In genomic region chr19:28581468-28581770, GRCh38 we compare ENCODE assay signal across 16 cellular contexts.
DNase-seq lines count a peak whose midpoint lies in the region; TF ChIP-seq lines count a peak whose summit lies in the region.
"Had no signal": no experiment of that assay in that cellular context is flagged by ENCODE, and none has a peak within 500 bp of the region (broad histone marks: within the 10 kb centered on the region; RNA-seq: fewer than 3 reads in every experiment).

No MANE protein-coding gene starts in this region.

- 61% methylated on average over 4 of the region's 4 CpGs for WGBS in HUES64

- no peaks in the 10 kb centered on the region for H3K9me3 Mint-ChIP-seq in T-helper 1 cell treated with Interleukin-12 subunit alpha and Interleukin-12 subunit beta and Interleukin-4 antibody, amounts not matched to agents 30 μg/mL and 1 μg/mL, for 36 hours
- no peaks in the 10 kb centered on the region for H3K9me3 Mint-ChIP-seq in nephron progenitor cell

- H3K36me3 ChIP-seq in HUES64 (ENCODE audit: insufficient read depth, low read length), result no peaks in the 10 kb centered on the region
- H3K36me3 ChIP-seq: BLaER1 treated with 17β-estradiol and CSF1 and Interleukin-3, amounts not matched to agents 10 nM and 100 nM had no signal

- H3K4me1 Mint-ChIP-seq in T-helper 1 cell treated with Interleukin-12 subunit alpha and Interleukin-12 subunit beta and Interleukin-4 antibody, amounts not matched to agents 30 μg/mL and 1 μg/mL, for 36 hours (ENCODE audit: low read depth), result no peaks in the 10 kb centered on the region
- H3K4me1 Mint-ChIP-seq in nephron progenitor cell, result peaks cover 76% of the 10 kb centered on the region
- H3K4me1 Mint-ChIP-seq: CD4-positive, CD25-positive, alpha-beta regulatory T cell had no signal

- H3K36me3 Mint-ChIP-seq in T-helper 1 cell treated with Interleukin-12 subunit alpha and Interleukin-12 subunit beta and Interleukin-4 antibody, amounts not matched to agents 30 μg/mL and 1 μg/mL, for 36 hours (ENCODE audit: low read depth), result no peaks in the 10 kb centered on the region
- H3K36me3 Mint-ChIP-seq in nephron progenitor cell (ENCODE audit: low read depth), result no peaks in the 10 kb centered on the region
- H3K36me3 Mint-ChIP-seq: CD4-positive, CD25-positive, alpha-beta regulatory T cell had no signal

- H3K4me3 ChIP-seq in HUES64 (ENCODE audit: low read length), result no peak overlapping the region
- H3K4me3 ChIP-seq: BLaER1 treated with 17β-estradiol and CSF1 and Interleukin-3, amounts not matched to agents 10 nM and 100 nM; GM12878 had no signal

- DNase-seq in T-helper 1 cell (no peak), iPS DF 4.7 (ENCODE audit: extremely low read depth, low spot score) (peak; percentile 25), dermis blood vessel endothelial cell (no peak), nephron progenitor cell (no peak), NCI-H187 (lab: John Stamatoyannopoulos, UW) (no peak)
- DNase-seq: 8988T; Calu3; CD4-positive, CD25-positive, alpha-beta regulatory T cell; DMS 273 treated with DMSO at 0.1 percent for 48 hours; GOT3; HCEC 1CT; IMR-90 had no signal

- H3K4me3 Mint-ChIP-seq in T-helper 1 cell treated with Interleukin-12 subunit alpha and Interleukin-12 subunit beta and Interleukin-4 antibody, amounts not matched to agents 30 μg/mL and 1 μg/mL, for 36 hours, result no peak overlapping the region
- no peak overlapping the region for H3K4me3 Mint-ChIP-seq in nephron progenitor cell
- H3K4me3 Mint-ChIP-seq: CD4-positive, CD25-positive, alpha-beta regulatory T cell had no signal

- no peaks in the 10 kb centered on the region for H3K27me3 ChIP-seq in HUES64 (ENCODE audit: insufficient read depth, low read length)
- H3K27me3 ChIP-seq: BLaER1 treated with 17β-estradiol and CSF1 and Interleukin-3, amounts not matched to agents 10 nM and 100 nM had no signal

- H3K9me3 ChIP-seq in HUES64 (ENCODE audit: insufficient read depth, low read depth, low read length), result no peaks in the 10 kb centered on the region
- H3K9me3 ChIP-seq: BLaER1 treated with 17β-estradiol and CSF1 and Interleukin-3, amounts not matched to agents 10 nM and 100 nM had no signal

- peaks cover 37% of the 10 kb centered on the region for H3K4me1 ChIP-seq in HUES64 (ENCODE audit: insufficient read depth, low read length)

- no peaks in the 10 kb centered on the region for H3K27me3 Mint-ChIP-seq in T-helper 1 cell treated with Interleukin-12 subunit alpha and Interleukin-12 subunit beta and Interleukin-4 antibody, amounts not matched to agents 30 μg/mL and 1 μg/mL, for 36 hours (ENCODE audit: low read depth)
- peaks cover 11% of the 10 kb centered on the region for H3K27me3 Mint-ChIP-seq in nephron progenitor cell (ENCODE audit: low read depth, poor library complexity)

- no peak for TF ChIP-seq CTCF in nephron progenitor cell (IDR thresholded peaks at IDR 0.05)

- peak overlapping the region; percentile 85; the same call in 1 of the 2 replicates for H3K27ac ChIP-seq in HUES64 (ENCODE audit: low read depth, low read length)
- H3K27ac ChIP-seq: BLaER1 treated with 17β-estradiol and CSF1 and Interleukin-3, amounts not matched to agents 10 nM and 100 nM had no signal

- peak overlapping the region; percentile 67 for H3K27ac Mint-ChIP-seq in T-helper 1 cell treated with Interleukin-12 subunit alpha and Interleukin-12 subunit beta and Interleukin-4 antibody, amounts not matched to agents 30 μg/mL and 1 μg/mL, for 36 hours
- no peak overlapping the region for H3K27ac Mint-ChIP-seq in nephron progenitor cell
- H3K27ac Mint-ChIP-seq: CD4-positive, CD25-positive, alpha-beta regulatory T cell had no signal

- no peak overlapping the region for H3K9ac ChIP-seq in HUES64 (ENCODE audit: low read depth, low read length)
- H3K9ac ChIP-seq: BLaER1 treated with 17β-estradiol and CSF1 and Interleukin-3, amounts not matched to agents 10 nM and 100 nM had no signal
